Comparison of ENCODE assay signal across 8 cellular contexts in the genomic region with DNA sequence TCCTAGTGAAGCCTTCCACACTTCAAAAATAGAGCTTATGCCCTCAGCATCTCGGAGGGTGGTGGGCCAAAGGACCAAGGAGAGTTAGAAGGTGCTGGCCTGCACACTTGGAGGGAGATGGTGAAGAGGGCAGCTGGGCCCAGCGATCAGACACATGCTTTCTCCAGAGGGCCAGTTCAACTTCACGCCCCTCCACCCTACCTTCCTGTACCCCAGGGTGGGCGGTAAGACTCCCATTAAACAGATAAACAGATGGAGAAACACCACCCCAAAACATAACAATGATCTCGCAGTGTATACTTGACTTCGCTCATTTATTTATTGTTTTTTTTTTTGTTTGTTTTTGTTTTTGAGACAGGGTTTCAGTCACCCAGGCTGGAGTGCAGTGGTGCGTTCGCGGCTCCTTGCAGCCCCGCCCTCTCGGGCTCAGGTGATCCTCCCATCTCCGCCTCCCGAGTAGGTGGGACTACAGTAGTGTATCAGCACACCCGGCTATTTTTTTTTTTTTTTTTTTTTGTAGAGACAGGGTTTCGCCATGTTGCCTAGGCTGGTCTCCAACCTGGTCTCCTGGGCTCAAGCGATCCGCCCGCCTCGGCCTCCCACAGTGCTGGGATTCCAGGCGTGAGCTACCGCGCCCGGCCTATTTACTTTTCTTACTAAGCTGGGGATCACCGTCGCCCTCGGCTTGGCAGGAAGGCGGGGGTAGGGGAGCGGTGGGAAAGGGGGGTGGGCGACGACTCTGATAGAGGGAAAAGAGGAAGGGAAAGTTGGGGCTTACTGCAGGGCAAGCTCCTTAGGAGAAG. TPM values are rescaled to one million over a fixed set of nuclear protein-coding genes. Genes with fewer than 3 reads are reported as not detected.
DNase-seq lines count a peak whose midpoint lies in the region; ATAC-seq and TF ChIP-seq lines count a peak whose summit lies in the region.

No MANE protein-coding gene starts in this region.

- peaks cover 16% of the 10 kb centered on the region for H3K4me1 ChIP-seq in CD8-positive, alpha-beta T cell (ENCODE audit: insufficient read depth, low read length)
- peaks cover 9% of the 10 kb centered on the region for H3K4me1 ChIP-seq in RWPE2 (ENCODE audit: insufficient read depth, poor library complexity, severe bottlenecking)
- H3K4me1 ChIP-seq in upper lobe of right lung: peaks cover 30% of the 10 kb centered on the region

- H3K4me1 Mint-ChIP-seq in CD8-positive, alpha-beta T cell (ENCODE audit: low read depth): peaks cover 23% of the 10 kb centered on the region
- H3K4me1 Mint-ChIP-seq in glutamatergic neuron (ENCODE audit: low read depth, unreplicated experiment): peaks cover 3% of the 10 kb centered on the region

- ATAC-seq in CD8-positive, alpha-beta T cell: peak; percentile 76
- ATAC-seq in GM21367 (IDR thresholded peaks at IDR 0.05; ENCODE audit: unreplicated experiment) (peak; percentile 53), RWPE2 (ENCODE audit: low read depth) (peak; percentile 79), upper lobe of right lung (peak; percentile 67)

- DNase-seq in CD8-positive, alpha-beta T cell: peak; percentile 69 to 93 (median 84)
- peak; percentile 72 to 82 for DNase-seq in Kasumi-1 (lab: John Stamatoyannopoulos, UW)
- DNase-seq in RWPE2 (ENCODE audit: low spot score): peak; percentile 92
- DNase-seq in activated gamma-delta T cell treated with anti-CD3 and anti-CD28 coated beads, Interleukin-2, amount 50 U/mL, for 16 hours (ENCODE audit: low read depth): peak; percentile 75
- DNase-seq in glutamatergic neuron: peak; percentile 21
- peak in 8 of 10 donors; percentile 56 to 95 (median 80) for DNase-seq in posterior cingulate gyrus
- DNase-seq in upper lobe of right lung: peak; percentile 92

- H3K9me3 ChIP-seq in CD8-positive, alpha-beta T cell (ENCODE audit: low read length): no peaks in the 10 kb centered on the region
- H3K9me3 ChIP-seq in RWPE2 (ENCODE audit: severe bottlenecking) (no peaks in the 10 kb centered on the region), upper lobe of right lung (no peaks in the 10 kb centered on the region)

- H3K4me3 ChIP-seq in CD8-positive, alpha-beta T cell (ENCODE audit: low read depth, low read length): peak overlapping the region; percentile 73
- H3K4me3 ChIP-seq in RWPE2 (ENCODE audit: severe bottlenecking): peak overlapping the region; percentile 75
- peak overlapping the region; percentile 88 for H3K4me3 ChIP-seq in upper lobe of right lung

- peak overlapping the region; percentile 76 for H3K27ac ChIP-seq in CD8-positive, alpha-beta T cell (ENCODE audit: low read depth, low read length)
- H3K27ac ChIP-seq in RWPE2 (ENCODE audit: poor library complexity, severe bottlenecking): peak overlapping the region; percentile 85
- H3K27ac ChIP-seq in upper lobe of right lung: peak overlapping the region; percentile 89

- peak overlapping the region; percentile 94 for H3K27ac Mint-ChIP-seq in CD8-positive, alpha-beta T cell
- H3K27ac Mint-ChIP-seq in glutamatergic neuron (ENCODE audit: unreplicated experiment): peak overlapping the region; percentile 76

- H3K4me3 Mint-ChIP-seq in CD8-positive, alpha-beta T cell: peak overlapping the region; percentile 92
- H3K4me3 Mint-ChIP-seq in glutamatergic neuron (ENCODE audit: unreplicated experiment): peak overlapping the region; percentile 94

- POLR2A ChIA-PET in CD8-positive, alpha-beta T cell (lab: Charles Lee): interaction anchor here (0.9 to 6.4 kb wide), 11 partner anchors 11 to 204 kb away, joined by 3 to 76 read pairs (median 12); partner anchors contain the start of genes CUEDC2, FBXL15, GBF1 and NFKB2

- peaks cover 18% of the 10 kb centered on the region for H3K36me3 Mint-ChIP-seq in CD8-positive, alpha-beta T cell
- H3K36me3 Mint-ChIP-seq in glutamatergic neuron (ENCODE audit: unreplicated experiment): no peaks in the 10 kb centered on the region

- H3K36me3 ChIP-seq in CD8-positive, alpha-beta T cell (ENCODE audit: insufficient read depth, low read length): peaks cover 5% of the 10 kb centered on the region
- H3K36me3 ChIP-seq in RWPE2 (ENCODE audit: low read depth): peaks cover 13% of the 10 kb centered on the region
- no peaks in the 10 kb centered on the region for H3K36me3 ChIP-seq in upper lobe of right lung

- no peaks in the 10 kb centered on the region for H3K27me3 Mint-ChIP-seq in CD8-positive, alpha-beta T cell (ENCODE audit: low read depth)
- peaks cover 3% of the 10 kb centered on the region for H3K27me3 Mint-ChIP-seq in glutamatergic neuron (ENCODE audit: unreplicated experiment)

- intact Hi-C loops in CD8-positive, alpha-beta T cell (cut with DNase I, micrococcal nuclease): loop anchor here (1.0 to 5.0 kb wide), 8 partner anchors 12 to 297 kb away; partner anchors contain the start of genes CUEDC2 (in 2 of the 2), ACTR1A (in 1 of the 2), NOLC1 (in 1 of the 2) and TRIM8 (in 1 of the 2)
- intact Hi-C loops in posterior cingulate gyrus (cut with DNase I): no loop called here
- intact Hi-C loops in upper lobe of right lung (cut with DNase I): no loop called here

- no peaks in the 10 kb centered on the region for H3K9me3 Mint-ChIP-seq in CD8-positive, alpha-beta T cell
- peaks cover 6% of the 10 kb centered on the region for H3K9me3 Mint-ChIP-seq in glutamatergic neuron (ENCODE audit: unreplicated experiment)

- no peaks in the 10 kb centered on the region for H3K27me3 ChIP-seq in CD8-positive, alpha-beta T cell (ENCODE audit: insufficient read depth, low read length)
- H3K27me3 ChIP-seq in RWPE2 (ENCODE audit: insufficient read depth, poor library complexity, severe bottlenecking) (no peaks in the 10 kb centered on the region), upper lobe of right lung (no peaks in the 10 kb centered on the region)

- CTCF ChIA-PET in CD8-positive, alpha-beta T cell (lab: Charles Lee): interaction anchor here (1.1 to 4.7 kb wide), 9 partner anchors 12 to 220 kb away, joined by 3 to 27 read pairs (median 5); partner anchors contain the start of genes FBXL15 and NFKB2

- TF ChIP-seq CTCF in CD8-positive, alpha-beta T cell (IDR thresholded peaks at IDR 0.05): no peak
- TF ChIP-seq CTCF in RWPE2 (IDR thresholded peaks at IDR 0.05; ENCODE audit: poor library complexity, severe bottlenecking) (no peak), glutamatergic neuron (IDR thresholded peaks at IDR 0.05; ENCODE audit: partially characterized antibody, unreplicated experiment) (no peak), upper lobe of right lung (IDR thresholded peaks at IDR 0.05) (no peak)

RNA-seq across cellular contexts. Expression of gene C10orf95, which starts 1.8 kb away (rescaled TPM):
- under 1 TPM; 0.31 to 0.35 TPM for total RNA-seq in CD8-positive, alpha-beta T cell
- total RNA-seq in glutamatergic neuron (ENCODE audit: unreplicated experiment): not detected
- 3.1 TPM for total RNA-seq in upper lobe of right lung

RNA-seq across cellular contexts. Expression of gene CUEDC2, which starts 17.1 kb away (rescaled TPM):
- 10 to 100 TPM; 24.2 to 27.0 TPM for total RNA-seq in CD8-positive, alpha-beta T cell
- total RNA-seq in glutamatergic neuron (ENCODE audit: unreplicated experiment) (104 TPM), upper lobe of right lung (44.8 TPM)

RNA-seq across cellular contexts. Expression of gene FBXL15, which starts 28.9 kb away (rescaled TPM):
- total RNA-seq in CD8-positive, alpha-beta T cell: 1 to 10 TPM; 7.0 to 7.9 TPM
- total RNA-seq in glutamatergic neuron (ENCODE audit: unreplicated experiment) (23.4 TPM), upper lobe of right lung (16.0 TPM)

RNA-seq across cellular contexts. Expression of gene PSD, which starts 30.9 kb away (rescaled TPM):
- total RNA-seq in CD8-positive, alpha-beta T cell: 10 to 100 TPM; 16.7 to 18.2 TPM
- 88.5 TPM for total RNA-seq in glutamatergic neuron (ENCODE audit: unreplicated experiment)
- total RNA-seq in upper lobe of right lung: 3.5 TPM

RNA-seq across cellular contexts. Expression of gene ACTR1A, which starts 53.0 kb away (rescaled TPM):
- total RNA-seq in CD8-positive, alpha-beta T cell: 10 to 100 TPM; 40.8 to 43.5 TPM
- total RNA-seq in glutamatergic neuron (ENCODE audit: unreplicated experiment) (250 TPM), upper lobe of right lung (92.5 TPM)

Comparison
In these comparisons a context has a peak if more than half of its experiments do, and no peak if none do; other contexts are left out.
1. Peak in every context shown above with its lines: DNase-seq, ATAC-seq, H3K4me3 ChIP-seq and H3K27ac ChIP-seq.
2. DNase-seq: peak in every context shown above with its lines; median percentile 92 in RWPE2; 92 in upper lobe of right lung; 84 in CD8-positive, alpha-beta T cell; 80 in posterior cingulate gyrus; 77 in Kasumi-1; 75 in activated gamma-delta T cell treated with anti-CD3 and anti-CD28 coated beads, Interleukin-2, amount 50 U/mL, for 16 hours; 21 in glutamatergic neuron.
3. intact Hi-C loops: an anchor here in CD8-positive, alpha-beta T cell (1.0 to 5.0 kb wide); none called in posterior cingulate gyrus and upper lobe of right lung.